In genomic region chr2:89243114-89243707, GRCh38 we compare ENCODE assay signal across 8 cellular contexts.
DNase-seq lines count a peak whose midpoint lies in the region; ATAC-seq and TF ChIP-seq lines count a peak whose summit lies in the region.
"Not testable (repeated sequence)": the region's sequence is repeated elsewhere in the genome, so short reads cannot be mapped to it uniquely, and the experiment has no call there.

No MANE protein-coding gene starts in this region.

- in situ Hi-C loops in KBM-7 (cut with MboI; ENCODE audit: low pct_unique_long_range_greater_than_20kb, low sequenced_read_pairs), result not testable (repeated sequence)

- not testable (repeated sequence) for H3K36me3 Mint-ChIP-seq in activated CD4-positive, alpha-beta memory T cell treated with anti-CD3 and anti-CD28 coated beads for 36 hours; stimulated activated effector memory CD8-positive, alpha-beta T cell treated with anti-CD3 and anti-CD28 coated beads, Interleukin-12 subunit alpha, Interleukin-12 subunit beta, amount 100 ng/mL, for 72 hours

- not testable (repeated sequence) for H3K4me1 Mint-ChIP-seq in activated CD4-positive, alpha-beta memory T cell treated with anti-CD3 and anti-CD28 coated beads for 36 hours (ENCODE audit: low read depth); stimulated activated effector memory CD8-positive, alpha-beta T cell treated with anti-CD3 and anti-CD28 coated beads, Interleukin-12 subunit alpha, Interleukin-12 subunit beta, amount 100 ng/mL, for 72 hours

- H3K9me3 Mint-ChIP-seq in activated CD4-positive, alpha-beta memory T cell treated with anti-CD3 and anti-CD28 coated beads for 36 hours; stimulated activated effector memory CD8-positive, alpha-beta T cell treated with anti-CD3 and anti-CD28 coated beads, Interleukin-12 subunit alpha, Interleukin-12 subunit beta, amount 100 ng/mL, for 72 hours: not testable (repeated sequence)

- WGBS in heart left ventricle, 4 donors, result 52 to 57% (median 53%) methylated on average over 4 of the region's 4 CpGs

- POLR2A ChIA-PET in GM10248 (lab: Yijun Ruan, JAX); activated CD4-positive, alpha-beta memory T cell treated with anti-CD3 and anti-CD28 coated beads for 36 hours (lab: Charles Lee): not testable (repeated sequence)

- CTCF ChIA-PET in GM10248 (lab: Yijun Ruan, JAX); activated CD4-positive, alpha-beta memory T cell treated with anti-CD3 and anti-CD28 coated beads for 36 hours (lab: Charles Lee): not testable (repeated sequence)

- H3K4me3 ChIP-seq in heart left ventricle, result not testable (repeated sequence)

- not testable (repeated sequence) for H3K4me3 Mint-ChIP-seq in activated CD4-positive, alpha-beta memory T cell treated with anti-CD3 and anti-CD28 coated beads for 36 hours; stimulated activated effector memory CD8-positive, alpha-beta T cell treated with anti-CD3 and anti-CD28 coated beads, Interleukin-12 subunit alpha, Interleukin-12 subunit beta, amount 100 ng/mL, for 72 hours

- not testable (repeated sequence) for H3K4me1 ChIP-seq in heart left ventricle

- TF ChIP-seq CTCF in GM10248 (IDR thresholded peaks at IDR 0.05; ENCODE audit: control extremely low read depth, extremely low read depth, low read depth, missing control alignments) (peak; percentile 16), heart left ventricle (IDR thresholded peaks at IDR 0.05) (peak in 7 of 12 donors; percentile 10 to 29 (median 14))

- ATAC-seq in GM19324 (IDR thresholded peaks at IDR 0.05; ENCODE audit: low FRiP score, unreplicated experiment) (peak; percentile 90), GM21825 (IDR thresholded peaks at IDR 0.05; ENCODE audit: unreplicated experiment) (peak; percentile 86), HG03066 (IDR thresholded peaks at IDR 0.05; ENCODE audit: low read depth, unreplicated experiment) (peak; percentile 81), heart left ventricle (peak in 1 of 4 donors; percentile 39)
- ATAC-seq in stimulated activated effector memory CD8-positive, alpha-beta T cell treated with anti-CD3 and anti-CD28 coated beads, Interleukin-12 subunit alpha, Interleukin-12 subunit beta, amount 100 ng/mL, for 72 hours, result peak; percentile 72

- DNase-seq in GM10248 (ENCODE audit: extremely low spot score); heart left ventricle; stimulated activated effector memory CD8-positive, alpha-beta T cell treated with anti-CD3 and anti-CD28 coated beads, Interleukin-12 subunit alpha, Interleukin-12 subunit beta, amount 100 ng/mL, for 72 hours (ENCODE audit: low spot score in 2 of 2): not testable (repeated sequence)
- peak; percentile 39 for DNase-seq in KBM-7
- DNase-seq in activated CD4-positive, alpha-beta memory T cell treated with anti-CD3 and anti-CD28 coated beads for 36 hours, result peak; percentile 15

- H3K27ac ChIP-seq in heart left ventricle, result not testable (repeated sequence)

- intact Hi-C loops in activated CD4-positive, alpha-beta memory T cell treated with anti-CD3 and anti-CD28 coated beads for 36 hours (cut with micrococcal nuclease); heart left ventricle (cut with DNase I): not testable (repeated sequence)

- H3K9me3 ChIP-seq in heart left ventricle, result not testable (repeated sequence)

- H3K27me3 Mint-ChIP-seq in activated CD4-positive, alpha-beta memory T cell treated with anti-CD3 and anti-CD28 coated beads for 36 hours, result not testable (repeated sequence)

- H3K36me3 ChIP-seq in heart left ventricle, result not testable (repeated sequence)

- not testable (repeated sequence) for H3K27ac Mint-ChIP-seq in activated CD4-positive, alpha-beta memory T cell treated with anti-CD3 and anti-CD28 coated beads for 36 hours; stimulated activated effector memory CD8-positive, alpha-beta T cell treated with anti-CD3 and anti-CD28 coated beads, Interleukin-12 subunit alpha, Interleukin-12 subunit beta, amount 100 ng/mL, for 72 hours

- TF ChIP-seq POLR2A in heart left ventricle (IDR thresholded peaks at IDR 0.05), result not testable (repeated sequence)

- not testable (repeated sequence) for H3K27me3 ChIP-seq in heart left ventricle
